1 cellular context compared by ENCODE assay signal in the genomic region with DNA sequence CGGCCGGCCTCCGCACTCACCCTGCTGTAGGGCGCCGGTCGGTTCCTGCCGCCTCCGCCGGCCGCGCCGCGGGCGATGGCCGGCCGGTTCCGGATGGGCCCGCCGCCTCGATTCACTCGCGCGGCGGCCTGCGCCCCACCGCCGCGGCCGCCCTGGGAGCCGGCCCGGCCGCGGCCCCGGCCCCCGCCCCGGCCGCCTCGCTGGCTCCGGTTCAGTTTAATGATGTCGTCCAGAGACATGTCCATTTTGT.
TF ChIP-seq lines count a peak whose summit lies in the region.

No MANE protein-coding gene starts in this region.

TF ChIP-seq in GM12878, 131 proteins besides CTCF, POLR2A, EP300 and RAD21:
- TF ChIP-seq SIN3A (IDR thresholded peaks at IDR 0.05; ENCODE audit: low read depth, low read length) (no peak), TARDBP (IDR thresholded peaks at IDR 0.05; ENCODE audit: borderline replicate concordance) (no peak), CBFB (IDR thresholded peaks at IDR 0.05; ENCODE audit: low read depth) (no peak), ZNF622 (IDR thresholded peaks at IDR 0.05) (no peak), ASH2L (IDR thresholded peaks at IDR 0.05; ENCODE audit: borderline replicate concordance, low read depth) (no peak; the same call in 1 of the 2 replicates), ESRRA (IDR thresholded peaks at IDR 0.05; ENCODE audit: low read length) (no peak), YBX1 (IDR thresholded peaks at IDR 0.05) (no peak), HDAC2 (IDR thresholded peaks at IDR 0.05) (no peak), CEBPB (IDR thresholded peaks at IDR 0.05; ENCODE audit: borderline replicate concordance in 1 of 2, low read depth in 2 of 2, low read length in 2 of 2) (no peak), RB1 (IDR thresholded peaks at IDR 0.05; ENCODE audit: borderline replicate concordance) (no peak), SREBF2 (IDR thresholded peaks at IDR 0.05; ENCODE audit: low read length) (no peak), POU2F2 (IDR thresholded peaks at IDR 0.05; ENCODE audit: borderline replicate concordance, low read depth, low read length) (no peak), TCF3 (IDR thresholded peaks at IDR 0.05; ENCODE audit: borderline replicate concordance, insufficient read depth, low read depth, low read length) (no peak), CREB1 (IDR thresholded peaks at IDR 0.05; ENCODE audit: low read depth) (no peak)
- TF ChIP-seq, protein P1, sequence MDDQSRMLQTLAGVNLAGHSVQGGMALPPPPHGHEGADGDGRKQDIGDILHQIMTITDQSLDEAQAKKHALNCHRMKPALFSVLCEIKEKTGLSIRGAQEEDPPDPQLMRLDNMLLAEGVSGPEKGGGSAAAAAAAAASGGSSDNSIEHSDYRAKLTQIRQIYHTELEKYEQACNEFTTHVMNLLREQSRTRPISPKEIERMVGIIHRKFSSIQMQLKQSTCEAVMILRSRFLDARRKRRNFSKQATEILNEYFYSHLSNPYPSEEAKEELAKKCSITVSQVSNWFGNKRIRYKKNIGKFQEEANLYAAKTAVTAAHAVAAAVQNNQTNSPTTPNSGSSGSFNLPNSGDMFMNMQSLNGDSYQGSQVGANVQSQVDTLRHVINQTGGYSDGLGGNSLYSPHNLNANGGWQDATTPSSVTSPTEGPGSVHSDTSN (IDR thresholded peaks at IDR 0.05; ENCODE audit: insufficient replicate concordance, low read depth, low read length): no peak
- TF ChIP-seq, protein P2, sequence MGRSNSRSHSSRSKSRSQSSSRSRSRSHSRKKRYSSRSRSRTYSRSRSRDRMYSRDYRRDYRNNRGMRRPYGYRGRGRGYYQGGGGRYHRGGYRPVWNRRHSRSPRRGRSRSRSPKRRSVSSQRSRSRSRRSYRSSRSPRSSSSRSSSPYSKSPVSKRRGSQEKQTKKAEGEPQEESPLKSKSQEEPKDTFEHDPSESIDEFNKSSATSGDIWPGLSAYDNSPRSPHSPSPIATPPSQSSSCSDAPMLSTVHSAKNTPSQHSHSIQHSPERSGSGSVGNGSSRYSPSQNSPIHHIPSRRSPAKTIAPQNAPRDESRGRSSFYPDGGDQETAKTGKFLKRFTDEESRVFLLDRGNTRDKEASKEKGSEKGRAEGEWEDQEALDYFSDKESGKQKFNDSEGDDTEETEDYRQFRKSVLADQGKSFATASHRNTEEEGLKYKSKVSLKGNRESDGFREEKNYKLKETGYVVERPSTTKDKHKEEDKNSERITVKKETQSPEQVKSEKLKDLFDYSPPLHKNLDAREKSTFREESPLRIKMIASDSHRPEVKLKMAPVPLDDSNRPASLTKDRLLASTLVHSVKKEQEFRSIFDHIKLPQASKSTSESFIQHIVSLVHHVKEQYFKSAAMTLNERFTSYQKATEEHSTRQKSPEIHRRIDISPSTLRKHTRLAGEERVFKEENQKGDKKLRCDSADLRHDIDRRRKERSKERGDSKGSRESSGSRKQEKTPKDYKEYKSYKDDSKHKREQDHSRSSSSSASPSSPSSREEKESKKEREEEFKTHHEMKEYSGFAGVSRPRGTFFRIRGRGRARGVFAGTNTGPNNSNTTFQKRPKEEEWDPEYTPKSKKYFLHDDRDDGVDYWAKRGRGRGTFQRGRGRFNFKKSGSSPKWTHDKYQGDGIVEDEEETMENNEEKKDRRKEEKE (IDR thresholded peaks at IDR 0.05): no peak
